25 cellular contexts compared by ENCODE assay signal in the genomic region with DNA sequence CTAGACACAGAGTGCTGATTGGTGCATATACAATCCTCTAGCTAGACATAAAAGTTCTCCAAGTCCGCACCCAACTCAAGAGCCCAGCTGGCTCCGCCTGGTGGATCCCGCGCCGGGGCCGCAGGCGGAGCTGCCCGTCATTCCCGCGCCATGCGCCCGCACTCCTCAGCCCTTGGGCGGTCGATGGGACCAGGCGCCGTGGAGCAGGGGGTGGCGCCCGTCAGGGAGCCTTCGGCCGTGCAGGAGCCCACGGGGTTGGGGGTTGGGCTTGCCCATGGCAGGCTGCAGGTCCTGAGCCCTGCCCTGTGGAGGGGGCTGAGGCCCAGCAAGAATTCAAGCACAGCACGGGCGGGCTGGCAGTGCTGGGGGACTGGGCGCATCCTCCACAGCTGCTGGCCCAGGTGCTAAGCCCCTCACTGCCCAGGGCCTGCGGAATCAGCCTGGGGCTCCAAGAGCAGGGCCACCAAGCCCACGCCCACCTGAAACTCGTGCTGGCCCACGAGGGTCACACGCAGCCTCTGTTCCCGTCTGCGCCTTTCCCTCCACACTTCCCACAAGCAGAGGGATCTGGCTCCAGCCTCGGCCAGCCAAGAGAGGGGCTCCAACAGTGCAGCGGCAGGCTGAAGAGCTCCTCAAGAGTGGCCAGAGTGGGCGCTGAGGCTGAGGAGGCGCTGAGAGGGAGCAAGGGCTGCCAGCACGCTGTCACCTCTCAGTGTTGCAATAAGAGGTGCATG.
"Had no signal": no experiment of that assay in that cellular context is flagged by ENCODE, and none has a peak within 500 bp of the region (broad histone marks: within the 10 kb centered on the region; RNA-seq: fewer than 3 reads in every experiment).

No MANE protein-coding gene starts in this region.

- H3K36me3 ChIP-seq: adrenal gland, colonic mucosa, esophagus squamous epithelium, gastroesophageal sphincter had no signal

- H3K4me3 ChIP-seq: adrenal gland, body of pancreas, colonic mucosa, esophagus squamous epithelium, gastroesophageal sphincter had no signal

- FAIRE-seq: endometrium, endothelial cell of umbilical vein had no signal

- DNase-seq: activated CD4-positive, alpha-beta memory T cell treated with anti-CD3 and anti-CD28 coated beads, Interleukin-2, amount 10 ng/mL, durations not matched to agents 7 days and 5 days; activated CD4-positive, alpha-beta T cell treated with anti-CD3 and anti-CD28 coated beads for 36 hours; activated CD4-positive, alpha-beta T cell treated with anti-CD3 and anti-CD28 coated beads, Interleukin-2, amount 10 ng/mL, durations not matched to agents 24 days and 14 days; activated CD4-positive, CD25-positive, alpha-beta regulatory T cell; activated CD4-positive, CD25-positive, alpha-beta regulatory T cell treated with anti-CD3 and anti-CD28 coated beads, Interleukin-2, amount 50 U/mL, for 72 hours; activated effector memory CD4-positive, alpha-beta T cell treated with Interleukin-2 at 50 U/mL for 16 hours; activated gamma-delta T cell treated with Interleukin-2 at 50 U/mL for 16 hours; activated naive CD4-positive, alpha-beta T cell treated with anti-CD3 and anti-CD28 coated beads, Interleukin-2, amount 50 U/mL, for 16 hours; activated naive CD4-positive, alpha-beta T cell treated with Interleukin-2 at 50 U/mL for 16 hours; activated T-cell treated with anti-CD3 and anti-CD28 coated beads, Interleukin-2, amount 50 U/mL, for 4 hours; amygdala; aorta; body of pancreas; caudate nucleus; colonic mucosa; effector CD8-positive, alpha-beta T cell; esophagus squamous epithelium; foreskin melanocyte; T-helper 2 cell had no signal

- ATAC-seq: activated CD4-positive, alpha-beta T cell treated with anti-CD3 and anti-CD28 coated beads for 36 hours; activated T-cell treated with anti-CD3 and anti-CD28 coated beads, Interleukin-2, amount 50 U/mL, for 4 hours; activated T-helper 17 cell treated with anti-CD3 and anti-CD28 coated beads, Interleukin-2, amount 50 U/mL, for 72 hours; body of pancreas; gastroesophageal sphincter had no signal

- H3K9me3 ChIP-seq: adrenal gland, body of pancreas, colonic mucosa, gastroesophageal sphincter had no signal

- H3K4me1 ChIP-seq: adrenal gland, body of pancreas, colonic mucosa, esophagus squamous epithelium, gastroesophageal sphincter had no signal

- H3K27me3 ChIP-seq: adrenal gland, body of pancreas, colonic mucosa, esophagus squamous epithelium, gastroesophageal sphincter had no signal

- H3K27ac ChIP-seq: adrenal gland, body of pancreas, colonic mucosa, epithelial cell of prostate, esophagus squamous epithelium, gastroesophageal sphincter had no signal
